16 cellular contexts compared by ENCODE assay signal in genomic region chr14:53338192-53338591, GRCh38.
DNase-seq lines count a peak whose midpoint lies in the region; ATAC-seq and TF ChIP-seq lines count a peak whose summit lies in the region.
"Had no signal": no experiment of that assay in that cellular context is flagged by ENCODE, and none has a peak within 500 bp of the region (broad histone marks: within the 10 kb centered on the region; RNA-seq: fewer than 3 reads in every experiment).

No MANE protein-coding gene starts in this region.

- H3K36me3 Mint-ChIP-seq in type B pancreatic cell, result no peaks in the 10 kb centered on the region

- no peaks in the 10 kb centered on the region for H3K9me3 Mint-ChIP-seq in type B pancreatic cell

- peak; percentile 56 for DNase-seq in AG08395 (ENCODE audit: low spot score)
- DNase-seq in HT1080 (ENCODE audit: low read depth), result peak; percentile 81
- DNase-seq in astrocyte of the spinal cord (ENCODE audit: low read depth, low spot score), result peak; percentile 63
- peak; percentile 45 for DNase-seq in iris pigment epithelial cell (ENCODE audit: low read depth)
- DNase-seq in type B pancreatic cell (ENCODE audit: extremely low spot score, unreplicated experiment), result no peak
- DNase-seq in pons (ENCODE audit: low spot score), result no peak
- no peak for DNase-seq in lower leg skin (ENCODE audit: low spot score in 2 of 2)
- DNase-seq: activated CD4-positive, alpha-beta T cell treated with anti-CD3 and anti-CD28 coated beads for 48 hours; activated CD8-positive, alpha-beta memory T cell treated with anti-CD3 and anti-CD28 coated beads, Interleukin-2, amount 50 U/mL, for 48 hours; aorta; heart left ventricle; NCI-H69; OCI-M1 had no signal

- 78 to 84% methylated on average over 5 of the region's 5 CpGs for WGBS in lower leg skin, 2 donors

- H3K4me1 Mint-ChIP-seq in type B pancreatic cell (ENCODE audit: unreplicated experiment), result no peaks in the 10 kb centered on the region

- intact Hi-C loops in lower leg skin (cut with DNase I; ENCODE audit: low total_unique reads), result no loop called here

- no peaks in the 10 kb centered on the region for H3K27me3 Mint-ChIP-seq in type B pancreatic cell

- TF ChIP-seq CTCF in astrocyte of the spinal cord (IDR thresholded peaks at IDR 0.05; ENCODE audit: low read depth, low read length), result no peak
- TF ChIP-seq CTCF in type B pancreatic cell (conservative IDR thresholded peaks at IDR 0.05), result no peak
- TF ChIP-seq CTCF in lower leg skin (IDR thresholded peaks at IDR 0.05), result no peak

- TF ChIP-seq POLR2A in lower leg skin (IDR thresholded peaks at IDR 0.05), result no peak

- in situ Hi-C loops in astrocyte of the spinal cord (cut with HindIII; ENCODE audit: low sequenced_read_pairs), result no loop called here

- no peak overlapping the region for H3K4me3 ChIP-seq in astrocyte of the spinal cord (ENCODE audit: low read depth, low read length)
- no peak overlapping the region for H3K4me3 ChIP-seq in lower leg skin (ENCODE audit: low read depth, poor library complexity, severe bottlenecking)
- H3K4me3 ChIP-seq: coronary artery, heart left ventricle had no signal

- H3K27ac Mint-ChIP-seq in type B pancreatic cell, result no peak overlapping the region

- H3K4me3 Mint-ChIP-seq in type B pancreatic cell, result no peak overlapping the region

- ATAC-seq in HG02840 (IDR thresholded peaks at IDR 0.05; ENCODE audit: low FRiP score, unreplicated experiment), result no peak
- ATAC-seq: heart left ventricle, SK-N-SH treated with all-trans-retinoic acid at 6 μM for 48 hours had no signal

Comparison
In these comparisons a context has a peak if more than half of its experiments do, and no peak if none do; other contexts are left out.
1. DNase-seq: peak in AG08395 (single experiment), HT1080 (single experiment), astrocyte of the spinal cord (single experiment) and iris pigment epithelial cell (single experiment); none in type B pancreatic cell (single experiment), pons (single experiment) and lower leg skin (0 of 2).